8 cellular contexts compared by ENCODE assay signal in the genomic region with DNA sequence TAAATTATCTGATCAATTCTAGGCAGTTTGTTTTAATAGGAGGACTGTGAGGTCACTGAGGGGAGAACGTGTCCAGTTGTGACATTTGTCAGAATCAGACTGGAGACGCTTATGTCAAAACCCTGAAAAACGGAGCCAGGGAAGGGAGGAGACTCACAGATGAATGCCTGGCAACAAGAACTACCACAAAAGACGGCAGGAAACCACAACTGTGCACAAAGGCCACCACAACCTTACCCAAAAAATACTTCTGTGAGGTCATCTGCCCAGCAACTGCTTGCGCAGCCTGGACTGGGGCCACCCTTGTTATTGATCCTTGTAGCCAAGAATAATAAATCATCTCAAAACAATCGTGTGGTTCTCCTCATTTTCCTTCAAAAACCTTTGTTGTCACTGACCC.
DNase-seq lines count a peak whose midpoint lies in the region; ATAC-seq and TF ChIP-seq lines count a peak whose summit lies in the region.
"Had no signal": no experiment of that assay in that cellular context is flagged by ENCODE, and none has a peak within 500 bp of the region (broad histone marks: within the 10 kb centered on the region; RNA-seq: fewer than 3 reads in every experiment).

No MANE protein-coding gene starts in this region.

- H3K27ac ChIP-seq in esophagus squamous epithelium = no peak overlapping the region
- no peak overlapping the region for H3K27ac ChIP-seq in A673 (ENCODE audit: low read depth, low read length, poor library complexity, severe bottlenecking)
- H3K27ac ChIP-seq: cardiac muscle cell had no signal

- H3K36me3 Mint-ChIP-seq in stimulated activated effector memory CD8-positive, alpha-beta T cell treated with anti-CD3 and anti-CD28 coated beads, Interleukin-12 subunit alpha, Interleukin-12 subunit beta, amount 100 ng/mL, for 72 hours = no peaks in the 10 kb centered on the region

- H3K4me1 ChIP-seq in esophagus squamous epithelium = no peaks in the 10 kb centered on the region
- no peaks in the 10 kb centered on the region for H3K4me1 ChIP-seq in A673 (ENCODE audit: insufficient read depth, low read length, poor library complexity, severe bottlenecking)

- H3K4me3 ChIP-seq in esophagus squamous epithelium (no peak overlapping the region), A673 (ENCODE audit: low read depth, low read length, poor library complexity, severe bottlenecking) (no peak overlapping the region)
- H3K4me3 ChIP-seq: cardiac muscle cell had no signal

- BruUV-seq in A673 (replicated peaks; lab: Mats Ljungman, UMichigan) = no TSS peak

- H3K27ac Mint-ChIP-seq in stimulated activated effector memory CD8-positive, alpha-beta T cell treated with anti-CD3 and anti-CD28 coated beads, Interleukin-12 subunit alpha, Interleukin-12 subunit beta, amount 100 ng/mL, for 72 hours = peak overlapping the region; percentile 40

- WGBS in esophagus squamous epithelium, 2 donors = 32 to 42% methylated on average over 6 of the region's 6 CpGs

- no peaks in the 10 kb centered on the region for H3K9me3 Mint-ChIP-seq in stimulated activated effector memory CD8-positive, alpha-beta T cell treated with anti-CD3 and anti-CD28 coated beads, Interleukin-12 subunit alpha, Interleukin-12 subunit beta, amount 100 ng/mL, for 72 hours

- H3K4me3 Mint-ChIP-seq in stimulated activated effector memory CD8-positive, alpha-beta T cell treated with anti-CD3 and anti-CD28 coated beads, Interleukin-12 subunit alpha, Interleukin-12 subunit beta, amount 100 ng/mL, for 72 hours = peak overlapping the region; percentile 20

- TF ChIP-seq CTCF in esophagus squamous epithelium (IDR thresholded peaks at IDR 0.05) = no peak
- no peak for TF ChIP-seq CTCF in A673 (conservative IDR thresholded peaks at IDR 0.05; ENCODE audit: low read depth, low read length)

- H3K36me3 ChIP-seq in esophagus squamous epithelium (no peaks in the 10 kb centered on the region), A673 (ENCODE audit: insufficient read depth, low read length, poor library complexity, severe bottlenecking) (no peaks in the 10 kb centered on the region)
- H3K36me3 ChIP-seq: cardiac muscle cell had no signal

- CTCF ChIA-PET in A673 (lab: Charles Lee) = no interaction called here

- peaks cover 42% of the 10 kb centered on the region for H3K4me1 Mint-ChIP-seq in stimulated activated effector memory CD8-positive, alpha-beta T cell treated with anti-CD3 and anti-CD28 coated beads, Interleukin-12 subunit alpha, Interleukin-12 subunit beta, amount 100 ng/mL, for 72 hours

- POLR2A ChIA-PET in A673 (lab: Charles Lee; ENCODE audit: low non-redundant PET) = no interaction called here

- no peak for TF ChIP-seq POLR2A in esophagus squamous epithelium (IDR thresholded peaks at IDR 0.05)

- in situ Hi-C loops in KBM-7 (cut with MboI; ENCODE audit: low pct_unique_long_range_greater_than_20kb, low sequenced_read_pairs) = no loop called here

- peak; percentile 58 for DNase-seq in KBM-7
- DNase-seq in activated gamma-delta T cell treated with anti-CD3 and anti-CD28 coated beads, Interleukin-2, amount 50 U/mL, for 16 hours (ENCODE audit: low read depth) = peak; percentile 25
- peak in 1 of 2 donors; percentile 57 for DNase-seq in stimulated activated effector memory CD8-positive, alpha-beta T cell treated with anti-CD3 and anti-CD28 coated beads, Interleukin-12 subunit alpha, Interleukin-12 subunit beta, amount 100 ng/mL, for 72 hours (ENCODE audit: low spot score in 2 of 2)
- DNase-seq in esophagus squamous epithelium (lab: John Stamatoyannopoulos, UW) = no peak
- DNase-seq in A673 (ENCODE audit: low spot score) = no peak
- no peak for DNase-seq in NCI-H446 (lab: John Stamatoyannopoulos, UW)

- peak; percentile 61 for ATAC-seq in GM21367 (IDR thresholded peaks at IDR 0.05; ENCODE audit: unreplicated experiment)
- peak; percentile 84 for ATAC-seq in stimulated activated effector memory CD8-positive, alpha-beta T cell treated with anti-CD3 and anti-CD28 coated beads, Interleukin-12 subunit alpha, Interleukin-12 subunit beta, amount 100 ng/mL, for 72 hours

- no peaks in the 10 kb centered on the region for H3K9me3 ChIP-seq in esophagus squamous epithelium
- no peaks in the 10 kb centered on the region for H3K9me3 ChIP-seq in A673 (ENCODE audit: low read depth, low read length, poor library complexity, severe bottlenecking)

- intact Hi-C loops in esophagus squamous epithelium (cut with DNase I) = no loop called here
- intact Hi-C loops in A673 (cut with micrococcal nuclease; ENCODE audit: unreplicated experiment) = no loop called here

- peaks cover 0 to 41% (median 0%) of the 10 kb centered on the region in 4 donors for H3K27me3 ChIP-seq in esophagus squamous epithelium
- peaks cover 26% of the 10 kb centered on the region for H3K27me3 ChIP-seq in A673 (replicated peaks; ENCODE audit: insufficient read depth, low read depth, low read length, poor library complexity)

Comparison
In these comparisons a context has a peak if more than half of its experiments do, and no peak if none do; other contexts are left out.
1. DNase-seq: peak in KBM-7 (single experiment) and activated gamma-delta T cell treated with anti-CD3 and anti-CD28 coated beads, Interleukin-2, amount 50 U/mL, for 16 hours (single experiment); none in esophagus squamous epithelium (single experiment), A673 (single experiment) and NCI-H446 (0 of 2).